In the genomic region with DNA sequence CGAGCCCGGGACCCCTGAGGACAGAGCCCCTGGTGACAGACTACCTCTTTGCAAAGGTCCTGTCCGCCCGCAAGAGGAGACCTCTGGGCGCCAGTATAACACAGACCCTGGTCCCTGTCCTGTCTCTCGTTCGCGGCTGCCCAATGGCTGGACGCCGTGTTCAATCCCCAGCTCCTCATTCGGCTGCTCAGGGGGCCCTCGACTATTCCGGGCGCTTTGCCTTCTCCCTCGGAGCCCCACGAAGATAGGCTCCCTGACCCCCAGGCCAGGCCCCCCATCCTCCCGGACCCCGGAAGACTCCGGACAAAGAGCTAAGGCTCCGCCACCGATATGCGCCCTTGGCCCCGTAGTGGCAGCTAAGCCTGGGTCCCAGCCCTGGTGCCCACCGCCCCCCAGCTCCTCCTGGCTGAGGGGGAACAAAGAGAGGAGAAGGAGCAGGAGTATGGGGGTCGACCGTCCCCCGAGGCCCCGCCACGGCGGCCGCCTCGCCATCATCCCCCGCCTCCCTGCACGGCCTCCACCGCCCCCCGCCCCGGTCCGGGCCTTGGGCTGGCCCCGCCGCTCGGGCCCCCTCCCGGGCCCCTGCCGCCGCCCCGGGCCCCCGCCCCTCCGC, we compare ENCODE assay signal across 9 cellular contexts. TPM values are rescaled to one million over a fixed set of nuclear protein-coding genes. Genes with fewer than 3 reads are reported as not detected.
DNase-seq lines count a peak whose midpoint lies in the region; FAIRE-seq and TF ChIP-seq lines count a peak whose summit lies in the region.
"Had no signal": no experiment of that assay in that cellular context is flagged by ENCODE, and none has a peak within 500 bp of the region (broad histone marks: within the 10 kb centered on the region; RNA-seq: fewer than 3 reads in every experiment).

No MANE protein-coding gene starts in this region.

- H3K9me3 ChIP-seq in Karpas-422 (ENCODE audit: low read length) = no peaks in the 10 kb centered on the region
- H3K9me3 ChIP-seq: body of pancreas had no signal

- no peak for TF ChIP-seq POLR2A in GM12892 (IDR thresholded peaks at IDR 0.05; ENCODE audit: low read depth, low read length)

- no peaks in the 10 kb centered on the region for H3K4me1 ChIP-seq in Karpas-422 (ENCODE audit: low read length)

- H3K4me3 Mint-ChIP-seq in nephron progenitor cell = peak overlapping the region; percentile 98

- peaks cover 40% of the 10 kb centered on the region for H3K36me3 Mint-ChIP-seq in nephron progenitor cell (ENCODE audit: low read depth)

- no peaks in the 10 kb centered on the region for H3K79me2 ChIP-seq in Karpas-422 (ENCODE audit: low read length)

- no peaks in the 10 kb centered on the region for H4K20me1 ChIP-seq in Karpas-422 (ENCODE audit: insufficient read depth, low read depth, low read length)

- no peak overlapping the region for H3K4me2 ChIP-seq in Karpas-422 (ENCODE audit: low read depth, low read length, poor library complexity, severe bottlenecking)

- no peaks in the 10 kb centered on the region for H3K27me3 ChIP-seq in BJ (ENCODE audit: control insufficient read depth, insufficient read depth, low read length)
- peaks cover 3% of the 10 kb centered on the region for H3K27me3 ChIP-seq in HL-60 (ENCODE audit: insufficient read depth, poor library complexity, severe bottlenecking)
- H3K27me3 ChIP-seq in Karpas-422 (ENCODE audit: low read length) = no peaks in the 10 kb centered on the region

- H3K36me3 ChIP-seq in BJ (ENCODE audit: control insufficient read depth, insufficient read depth, low read length) (peaks cover 2% of the 10 kb centered on the region; the same call in 1 of the 2 replicates), Karpas-422 (ENCODE audit: insufficient read depth, low read length) (peaks cover 3% of the 10 kb centered on the region; the same call in 1 of the 2 replicates)

- no peak overlapping the region for H2AFZ ChIP-seq in Karpas-422 (ENCODE audit: low read length)

- no peak overlapping the region for H3K27ac Mint-ChIP-seq in nephron progenitor cell

- POLR2A ChIA-PET in BJ (lab: Charles Lee) = interaction anchor here (1.2 kb wide), 1 partner anchor 27 kb away, joined by 4 read pairs; a partner anchor contains a TSS

- H3K9me2 ChIP-seq in Karpas-422 (replicated peaks; ENCODE audit: insufficient read depth, low read length) = no peaks in the 10 kb centered on the region

- H3K27me3 Mint-ChIP-seq in nephron progenitor cell (ENCODE audit: low read depth, poor library complexity) = no peaks in the 10 kb centered on the region

- TF ChIP-seq CTCF in BJ (IDR thresholded peaks at IDR 0.05; ENCODE audit: insufficient read depth, low read depth, low read length) (no peak), HL-60 (IDR thresholded peaks at IDR 0.05; ENCODE audit: insufficient read depth, low read length) (no peak), cardiac fibroblast (IDR thresholded peaks at IDR 0.05; ENCODE audit: low read depth, low read length) (no peak), nephron progenitor cell (IDR thresholded peaks at IDR 0.05) (no peak)

- H3K9me3 Mint-ChIP-seq in nephron progenitor cell = peaks cover 4% of the 10 kb centered on the region

- peaks cover 18% of the 10 kb centered on the region for H3K4me1 Mint-ChIP-seq in nephron progenitor cell

- H3K4me3 ChIP-seq in BJ (ENCODE audit: low read depth, low read length) (peak overlapping the region; percentile 49), HL-60 (replicated peaks; ENCODE audit: insufficient read depth, low read length) (peak overlapping the region; percentile 50; the same call in 1 of the 2 replicates), cardiac fibroblast (replicated peaks in 1 of 2; ENCODE audit: low read depth in 2 of 2, low read length in 2 of 2) (peak overlapping the region; percentile 25 to 64), Karpas-422 (ENCODE audit: low read length) (no peak overlapping the region)
- H3K4me3 ChIP-seq: body of pancreas had no signal

- H3K9ac ChIP-seq in Karpas-422 (ENCODE audit: low read length) = no peak overlapping the region

- FAIRE-seq in GM12892 (lab: Jason Lieb, UNC) = no peak

- H3K27ac ChIP-seq in HL-60 (replicated peaks) (no peak overlapping the region), Karpas-422 (ENCODE audit: low read length) (no peak overlapping the region)

- CTCF ChIA-PET in BJ (lab: Yijun Ruan, JAX) = interaction anchor here (1.2 to 4.1 kb wide), 6 partner anchors 24 to 113 kb away, joined by 3 to 32 read pairs (median 6); a partner anchor contains a TSS

- DNase-seq in BJ (ENCODE audit: low read depth) (no peak), HL-60 (ENCODE audit: low read depth in 1 of 2, low spot score in 1 of 2) (no peak), cardiac fibroblast (ENCODE audit: low read depth in 2 of 2) (no peak), nephron progenitor cell (no peak), Karpas-422 (no peak), GM12892 (ENCODE audit: insufficient read length) (no peak), NCI-H1930 (lab: John Stamatoyannopoulos, UW) (no peak), OCI-M2 (lab: John Stamatoyannopoulos, UW; ENCODE audit: unreplicated experiment) (no peak)

RNA-seq across cellular contexts. Expression of a gene that starts 0.4 kb away (rescaled TPM):
- polyA plus RNA-seq in BJ (2011; rRNA removed) = 0.55 and 0.88 TPM in 2 replicates
- 1.7 TPM in 2 replicates for polyA minus RNA-seq in BJ (2011; rRNA and poly(A)+ RNA removed)
- total RNA-seq in Karpas-422 (2014; rRNA removed; shearing (Covaris generic); ENCODE audit: low replicate concordance) = 3.8 and 7.0 TPM in 2 replicates
- 0.89 TPM for polyA plus RNA-seq in GM12892 (2012; ENCODE audit: missing spikeins)

RNA-seq across cellular contexts. Expression of a gene that starts 23.5 kb away (rescaled TPM):
- 21.5 and 34.9 TPM in 2 replicates for polyA plus RNA-seq in BJ (2011; rRNA removed)
- polyA minus RNA-seq in BJ (2011; rRNA and poly(A)+ RNA removed) = 38.7 and 54.5 TPM in 2 replicates
- total RNA-seq in Karpas-422 (2014; rRNA removed; shearing (Covaris generic); ENCODE audit: low replicate concordance) = 25.5 and 36.1 TPM in 2 replicates
- polyA plus RNA-seq in GM12892 (2012; ENCODE audit: missing spikeins) = 20.2 TPM

RNA-seq across cellular contexts. Expression of a gene that starts 27.0 kb away (rescaled TPM):
- 26.4 and 45.8 TPM in 2 replicates for polyA plus RNA-seq in BJ (2011; rRNA removed)
- 35.1 and 56.4 TPM in 2 replicates for polyA minus RNA-seq in BJ (2011; rRNA and poly(A)+ RNA removed)
- 52.7 and 69.1 TPM in 2 replicates for total RNA-seq in Karpas-422 (2014; rRNA removed; shearing (Covaris generic); ENCODE audit: low replicate concordance)
- polyA plus RNA-seq in GM12892 (2012; ENCODE audit: missing spikeins) = 14.3 TPM

RNA-seq across cellular contexts. Expression of a gene that starts 40.7 kb away (rescaled TPM):
- 0.13 TPM in 1 of 2 replicates, not detected in the other for polyA plus RNA-seq in BJ (2011; rRNA removed)
- not detected in 2 replicates for polyA minus RNA-seq in BJ (2011; rRNA and poly(A)+ RNA removed)
- total RNA-seq in Karpas-422 (2014; rRNA removed; shearing (Covaris generic); ENCODE audit: low replicate concordance) = not detected in 2 replicates
- polyA plus RNA-seq in GM12892 (2012; ENCODE audit: missing spikeins) = not detected
- total RNA-seq: body of pancreas had no signal

RNA-seq across cellular contexts. Expression of a gene that starts 52.8 kb away (rescaled TPM):
- 426 and 662 TPM in 2 replicates for polyA plus RNA-seq in BJ (2011; rRNA removed)
- polyA minus RNA-seq in BJ (2011; rRNA and poly(A)+ RNA removed) = 589 and 965 TPM in 2 replicates
- 80.3 and 165 TPM in 2 replicates for total RNA-seq in Karpas-422 (2014; rRNA removed; shearing (Covaris generic); ENCODE audit: low replicate concordance)
- polyA plus RNA-seq in GM12892 (2012; ENCODE audit: missing spikeins) = 188 TPM
